In the genomic region with DNA sequence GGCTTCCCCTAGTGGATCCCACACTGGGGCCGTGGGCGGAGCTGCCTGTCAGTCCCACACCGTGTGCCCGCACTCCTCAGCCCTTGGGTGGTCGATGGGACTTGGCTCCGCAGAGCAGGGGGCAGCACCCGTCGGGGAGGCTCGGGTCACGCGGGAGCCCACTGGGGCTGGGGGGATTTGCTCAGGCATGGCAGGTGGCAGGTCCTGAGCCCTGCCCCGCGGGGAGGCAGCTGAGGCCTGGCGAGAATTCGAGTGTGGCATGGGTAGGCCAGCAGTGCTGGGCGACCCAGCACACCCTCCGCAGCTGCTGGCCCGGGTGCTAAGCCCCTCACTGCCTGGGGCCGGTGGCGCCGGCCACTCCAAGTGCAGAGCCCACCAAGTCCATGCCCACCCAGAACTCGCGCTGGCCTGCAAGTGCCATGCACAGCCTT, we compare ENCODE assay signal across 18 cellular contexts.
DNase-seq lines count a peak whose midpoint lies in the region; ATAC-seq and TF ChIP-seq lines count a peak whose summit lies in the region.
"Had no signal": no experiment of that assay in that cellular context is flagged by ENCODE, and none has a peak within 500 bp of the region (broad histone marks: within the 10 kb centered on the region; RNA-seq: fewer than 3 reads in every experiment).

No MANE protein-coding gene starts in this region.

- ATAC-seq in right cardiac atrium (no peak), Right ventricle myocardium inferior (no peak)
- ATAC-seq: HCT116 had no signal

- H3K4me2 ChIP-seq in osteoblast (ENCODE audit: insufficient read depth, low read length) (no peak overlapping the region), OCI-LY7 (ENCODE audit: low read length) (no peak overlapping the region)
- H3K4me2 ChIP-seq: BLaER1 had no signal

- WGBS in right cardiac atrium: 95% methylated on average over 23 of the region's 23 CpGs
- 90% methylated on average over 4 of the region's 23 CpGs for WGBS in suprapubic skin

- no peaks in the 10 kb centered on the region for H3K79me2 ChIP-seq in osteoblast (ENCODE audit: insufficient read depth, low read length)
- H3K79me2 ChIP-seq in OCI-LY7 (ENCODE audit: insufficient read depth, low read depth, low read length): no peaks in the 10 kb centered on the region

- no peaks in the 10 kb centered on the region for H3K36me3 ChIP-seq in osteoblast (ENCODE audit: insufficient read depth, low read length)
- no peaks in the 10 kb centered on the region for H3K36me3 ChIP-seq in suprapubic skin
- H3K36me3 ChIP-seq in OCI-LY7 (ENCODE audit: insufficient read depth, low read length): no peaks in the 10 kb centered on the region
- H3K36me3 ChIP-seq: BLaER1 had no signal

- H3K9me3 Mint-ChIP-seq in chondrocyte (ENCODE audit: low read depth): peaks cover 34% of the 10 kb centered on the region
- peaks cover 15% of the 10 kb centered on the region for H3K9me3 Mint-ChIP-seq in activated CD4-positive, alpha-beta T cell treated with anti-CD3 and anti-CD28 coated beads, Interleukin-2, amount 10 ng/mL, durations not matched to agents 7 days and 5 days

- no peaks in the 10 kb centered on the region for H3K4me1 Mint-ChIP-seq in chondrocyte (ENCODE audit: low read depth)
- no peaks in the 10 kb centered on the region for H3K4me1 Mint-ChIP-seq in activated CD4-positive, alpha-beta T cell treated with anti-CD3 and anti-CD28 coated beads, Interleukin-2, amount 10 ng/mL, durations not matched to agents 7 days and 5 days
- H3K4me1 Mint-ChIP-seq: CD14-positive monocyte; CD4-positive, alpha-beta memory T cell had no signal

- H3K9me3 ChIP-seq in right cardiac atrium (ENCODE audit: control insufficient read depth, low read length) (no peaks in the 10 kb centered on the region), osteoblast (ENCODE audit: low read depth, low read length) (no peaks in the 10 kb centered on the region), suprapubic skin (peaks cover 13% of the 10 kb centered on the region), OCI-LY7 (ENCODE audit: low read length) (no peaks in the 10 kb centered on the region)

- DNase-seq in right cardiac atrium (peak in 2 of 3 donors; percentile 9 to 44), Right ventricle myocardium inferior (ENCODE audit: missing footprints) (no peak), chondrocyte (ENCODE audit: low spot score) (peak; percentile 88), osteoblast (ENCODE audit: insufficient read length, low spot score, missing footprints) (peak; percentile 1), suprapubic skin (ENCODE audit: low spot score in 2 of 2) (peak; percentile 52 to 72), NCI-H774 (lab: John Stamatoyannopoulos, UW) (no peak), OCI-LY7 (ENCODE audit: low spot score) (no peak)
- no peak for DNase-seq in activated CD4-positive, alpha-beta T cell treated with anti-CD3 and anti-CD28 coated beads, Interleukin-2, amount 10 ng/mL, durations not matched to agents 7 days and 5 days
- DNase-seq: ACHN, DMS79 treated with DMSO at 0.1 percent for 48 hours, GF-D8, GOT3, H7, HFFc6 had no signal

- H2AFZ ChIP-seq in osteoblast (ENCODE audit: low read length) (no peak overlapping the region), OCI-LY7 (ENCODE audit: low read length) (no peak overlapping the region)

- H4K20me1 ChIP-seq in osteoblast (ENCODE audit: insufficient read depth, low read length): no peaks in the 10 kb centered on the region
- H4K20me1 ChIP-seq in OCI-LY7 (ENCODE audit: insufficient read depth, low read length): no peaks in the 10 kb centered on the region
- H4K20me1 ChIP-seq: BLaER1 had no signal

- no peaks in the 10 kb centered on the region for H3K36me3 Mint-ChIP-seq in chondrocyte (ENCODE audit: low read depth)
- H3K36me3 Mint-ChIP-seq in activated CD4-positive, alpha-beta T cell treated with anti-CD3 and anti-CD28 coated beads, Interleukin-2, amount 10 ng/mL, durations not matched to agents 7 days and 5 days (ENCODE audit: low read depth): no peaks in the 10 kb centered on the region
- H3K36me3 Mint-ChIP-seq: CD14-positive monocyte; CD4-positive, alpha-beta memory T cell had no signal

- no peak for TF ChIP-seq CTCF in chondrocyte (IDR thresholded peaks at IDR 0.05)
- no peak for TF ChIP-seq CTCF in osteoblast (IDR thresholded peaks at IDR 0.05; ENCODE audit: extremely low read depth, low read depth, low read length)
- no peak for TF ChIP-seq CTCF in suprapubic skin (IDR thresholded peaks at IDR 0.05)
- TF ChIP-seq CTCF in OCI-LY7 (conservative IDR thresholded peaks at IDR 0.05; ENCODE audit: low read length): no peak

- intact Hi-C loops in right cardiac atrium (cut with DNase I) (no loop called here), Right ventricle myocardium inferior (cut with DNase I) (no loop called here), OCI-LY7 (cut with micrococcal nuclease; ENCODE audit: unreplicated experiment) (no loop called here)

- CTCF ChIA-PET in activated CD4-positive, alpha-beta T cell treated with anti-CD3 and anti-CD28 coated beads, Interleukin-2, amount 10 ng/mL, durations not matched to agents 7 days and 5 days (lab: Charles Lee): no interaction called here
- CTCF ChIA-PET in OCI-LY7 (lab: Charles Lee; ENCODE audit: unreplicated experiment): no interaction called here

- no peak overlapping the region for H3K27ac Mint-ChIP-seq in chondrocyte (ENCODE audit: unreplicated experiment)
- H3K27ac Mint-ChIP-seq in activated CD4-positive, alpha-beta T cell treated with anti-CD3 and anti-CD28 coated beads, Interleukin-2, amount 10 ng/mL, durations not matched to agents 7 days and 5 days: no peak overlapping the region
- H3K27ac Mint-ChIP-seq: CD14-positive monocyte; CD4-positive, alpha-beta memory T cell; HFFc6 had no signal

- no peaks in the 10 kb centered on the region for H3K27me3 Mint-ChIP-seq in chondrocyte (ENCODE audit: low read depth)
- no peaks in the 10 kb centered on the region for H3K27me3 Mint-ChIP-seq in activated CD4-positive, alpha-beta T cell treated with anti-CD3 and anti-CD28 coated beads, Interleukin-2, amount 10 ng/mL, durations not matched to agents 7 days and 5 days
- H3K27me3 Mint-ChIP-seq: CD4-positive, alpha-beta memory T cell had no signal

- no peaks in the 10 kb centered on the region for H3K9me2 ChIP-seq in OCI-LY7 (ENCODE audit: insufficient read depth, low read length)

- H3K4me3 Mint-ChIP-seq in chondrocyte (ENCODE audit: unreplicated experiment): no peak overlapping the region
- no peak overlapping the region for H3K4me3 Mint-ChIP-seq in activated CD4-positive, alpha-beta T cell treated with anti-CD3 and anti-CD28 coated beads, Interleukin-2, amount 10 ng/mL, durations not matched to agents 7 days and 5 days
- H3K4me3 Mint-ChIP-seq: CD14-positive monocyte; CD4-positive, alpha-beta memory T cell; HFFc6 had no signal

- BruUV-seq in OCI-LY7 (replicated peaks; lab: Mats Ljungman, UMichigan): no TSS peak

- H3K27me3 ChIP-seq in right cardiac atrium (ENCODE audit: control insufficient read depth, insufficient read depth) (no peaks in the 10 kb centered on the region), osteoblast (ENCODE audit: insufficient read depth, low read length) (no peaks in the 10 kb centered on the region), suprapubic skin (no peaks in the 10 kb centered on the region)
- H3K27me3 ChIP-seq: BLaER1 had no signal

- H3K4me1 ChIP-seq in right cardiac atrium (ENCODE audit: control insufficient read depth, insufficient read depth, low read length) (no peaks in the 10 kb centered on the region), osteoblast (ENCODE audit: insufficient read depth, low read length) (no peaks in the 10 kb centered on the region), suprapubic skin (no peaks in the 10 kb centered on the region), OCI-LY7 (ENCODE audit: insufficient read depth, low read length, poor library complexity, severe bottlenecking) (no peaks in the 10 kb centered on the region)
- H3K4me1 ChIP-seq: BLaER1 had no signal

- POLR2A ChIA-PET in activated CD4-positive, alpha-beta T cell treated with anti-CD3 and anti-CD28 coated beads, Interleukin-2, amount 10 ng/mL, durations not matched to agents 7 days and 5 days (lab: Charles Lee): no interaction called here
- POLR2A ChIA-PET in OCI-LY7 (lab: Charles Lee): interaction anchor here (0.6 kb wide), 1 partner anchor 602 kb away, joined by 3 read pairs; no protein-coding TSS in a partner anchor

- no peak for TF ChIP-seq POLR2A in suprapubic skin (IDR thresholded peaks at IDR 0.05)

- no peak for TF ChIP-seq EP300 in suprapubic skin (IDR thresholded peaks at IDR 0.05)

- H3K4me3 ChIP-seq in right cardiac atrium (ENCODE audit: low read length) (no peak overlapping the region), osteoblast (ENCODE audit: insufficient read depth, low read length) (no peak overlapping the region), suprapubic skin (no peak overlapping the region), OCI-LY7 (ENCODE audit: low read depth, low read length, poor library complexity, severe bottlenecking) (no peak overlapping the region)
- H3K4me3 ChIP-seq: BLaER1 had no signal

- no peak overlapping the region for H3K27ac ChIP-seq in right cardiac atrium (ENCODE audit: low read length)
- no peak overlapping the region for H3K27ac ChIP-seq in osteoblast (ENCODE audit: low read depth, low read length)
- no peak overlapping the region for H3K27ac ChIP-seq in suprapubic skin
- H3K27ac ChIP-seq in OCI-LY7 (ENCODE audit: low read depth, low read length, poor library complexity, severe bottlenecking): no peak overlapping the region
- H3K27ac ChIP-seq: BLaER1 had no signal

Comparison
In these comparisons a context has a peak if more than half of its experiments do, and no peak if none do; other contexts are left out.
1. DNase-seq: peak in right cardiac atrium (2 of 3), chondrocyte (single experiment), osteoblast (single experiment) and suprapubic skin (2 of 2); none in Right ventricle myocardium inferior (single experiment), NCI-H774 (single experiment), activated CD4-positive, alpha-beta T cell treated with anti-CD3 and anti-CD28 coated beads, Interleukin-2, amount 10 ng/mL, durations not matched to agents 7 days and 5 days (single experiment) and OCI-LY7 (single experiment).